In the genomic region with DNA sequence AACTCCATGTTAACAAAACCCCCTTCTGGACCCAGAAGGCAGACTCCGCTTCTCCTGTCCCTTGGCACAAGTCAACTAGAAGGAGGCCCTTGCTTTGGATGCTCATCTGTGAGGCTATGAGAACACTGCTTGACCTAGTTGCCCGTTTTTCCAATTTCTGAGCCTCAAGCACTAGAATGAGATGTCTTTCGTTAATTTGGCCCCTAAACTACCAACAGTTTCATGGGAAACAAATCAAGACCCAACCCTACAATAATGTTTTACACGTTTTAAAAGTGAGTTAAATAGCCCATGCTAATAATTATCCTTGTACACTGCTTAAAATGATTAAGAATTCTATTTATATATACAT, we compare ENCODE assay signal across 8 cellular contexts. TPM values are rescaled to one million over a fixed set of nuclear protein-coding genes. Genes with fewer than 3 reads are reported as not detected.
DNase-seq lines count a peak whose midpoint lies in the region; TF ChIP-seq lines count a peak whose summit lies in the region.

No MANE protein-coding gene starts in this region.

- TF ChIP-seq CTCF in GM06990 (IDR thresholded peaks at IDR 0.05; ENCODE audit: insufficient read depth, low read length, poor library complexity, severe bottlenecking) (no peak), fibroblast of lung (conservative IDR thresholded peaks at IDR 0.05 in 1 of 2, IDR thresholded peaks at IDR 0.05 in 1 of 2; ENCODE audit: low read depth in 1 of 2, low read length in 2 of 2) (no peak)

- H3K27ac ChIP-seq in SK-N-MC (peak overlapping the region; percentile 98), fibroblast of lung (ENCODE audit: insufficient read depth, low read length) (peak overlapping the region; percentile 97), rectal smooth muscle tissue (ENCODE audit: low read depth, low read length) (peak overlapping the region; percentile 95)

- peak overlapping the region; percentile 95 for H3K4me2 ChIP-seq in fibroblast of lung (ENCODE audit: extremely low read depth, insufficient read depth, low read length)

- H3K9me3 ChIP-seq in SK-N-MC (ENCODE audit: low read depth, low read length) (no peaks in the 10 kb centered on the region), fibroblast of lung (ENCODE audit: control insufficient read depth, insufficient read depth, low read depth, low read length) (no peaks in the 10 kb centered on the region)

- H3K4me1 ChIP-seq in fibroblast of lung (ENCODE audit: control insufficient read depth, extremely low read depth, insufficient read depth, low read length): no peaks in the 10 kb centered on the region
- H3K4me1 ChIP-seq in rectal smooth muscle tissue (ENCODE audit: control insufficient read depth, insufficient read depth, low read length): peaks cover 2% of the 10 kb centered on the region

- peak overlapping the region; percentile 98 for H2AFZ ChIP-seq in fibroblast of lung (ENCODE audit: low read length)

- H3K4me3 ChIP-seq in GM06990 (replicated peaks; ENCODE audit: low read depth, low read length) (peak overlapping the region; percentile 94), SK-N-MC (peak overlapping the region; percentile 97), fibroblast of lung (replicated peaks in 1 of 4; ENCODE audit: control extremely low read depth in 1 of 4, insufficient read depth in 1 of 4, low read depth in 3 of 4, low read length in 4 of 4) (peak overlapping the region; percentile 57 to 100 (median 66)), rectal smooth muscle tissue (ENCODE audit: low read length) (peak overlapping the region; percentile 73)

- H3K27me3 ChIP-seq in GM06990 (replicated peaks; ENCODE audit: control insufficient read depth, insufficient read depth, low read length) (no peaks in the 10 kb centered on the region), fibroblast of lung (ENCODE audit: control insufficient read depth, insufficient read depth, low read length) (no peaks in the 10 kb centered on the region), rectal smooth muscle tissue (ENCODE audit: control insufficient read depth, insufficient read depth, low read length) (no peaks in the 10 kb centered on the region)

- H3K36me3 ChIP-seq in GM06990 (ENCODE audit: control insufficient read depth, insufficient read depth, low read length): no peaks in the 10 kb centered on the region
- no peaks in the 10 kb centered on the region for H3K36me3 ChIP-seq in SK-N-MC (ENCODE audit: insufficient read depth, low read length)
- H3K36me3 ChIP-seq in fibroblast of lung (ENCODE audit: control insufficient read depth, insufficient read depth, low read length): no peaks in the 10 kb centered on the region
- no peaks in the 10 kb centered on the region for H3K36me3 ChIP-seq in rectal smooth muscle tissue (ENCODE audit: control insufficient read depth, insufficient read depth, low read length)

- H4K20me1 ChIP-seq in fibroblast of lung (ENCODE audit: control insufficient read depth, extremely low read depth, insufficient read depth, low read length): no peaks in the 10 kb centered on the region

- DNase-seq in GM06990 (ENCODE audit: extremely low read depth, insufficient read length) (no peak), SK-N-MC (ENCODE audit: low read depth, low spot score) (no peak), fibroblast of lung (ENCODE audit: low read depth in 2 of 2) (no peak), superior temporal gyrus (ENCODE audit: extremely low spot score) (no peak), dedifferentiated amniotic fluid mesenchymal stem cell (ENCODE audit: extremely low spot score) (no peak), medulla oblongata (ENCODE audit: extremely low spot score) (no peak), 8988T (no peak)

- H3K79me2 ChIP-seq in fibroblast of lung (ENCODE audit: control insufficient read depth, insufficient read depth, low read length): peaks cover 28% of the 10 kb centered on the region

- H3K9ac ChIP-seq in SK-N-MC (ENCODE audit: insufficient read length) (peak overlapping the region; percentile 85), fibroblast of lung (ENCODE audit: insufficient read depth, low read length) (peak overlapping the region; percentile 89), rectal smooth muscle tissue (ENCODE audit: low read length) (no peak overlapping the region)

RNA-seq across cellular contexts. Expression of gene NR3C1, which starts 2.2 kb away (rescaled TPM):
- total RNA-seq in fibroblast of lung: 101 and 126 TPM in 2 replicates
- polyA plus RNA-seq in fibroblast of lung: 59.4 and 85.3 TPM in 2 replicates
- 44.1 and 58.5 TPM in 2 replicates for polyA plus RNA-seq in fibroblast of lung (2012)
- polyA minus RNA-seq in fibroblast of lung (ENCODE audit: low replicate concordance): 30.0 and 37.2 TPM in 2 replicates
